In genomic region chr14:102805941-102806340, GRCh38 we compare ENCODE assay signal across 14 cellular contexts. TPM values are rescaled to one million over a fixed set of nuclear protein-coding genes. Genes with fewer than 3 reads are reported as not detected.
A peak's percentile ranks its signal among the peaks of the same experiment; 100 is the strongest.
DNase-seq lines count a peak whose midpoint lies in the region; ATAC-seq and TF ChIP-seq lines count a peak whose summit lies in the region.
"Had no signal": no experiment of that assay in that cellular context is flagged by ENCODE, and none has a peak within 500 bp of the region (broad histone marks: within the 10 kb centered on the region; RNA-seq: fewer than 3 reads in every experiment).

No MANE protein-coding gene starts in this region.

- no peak overlapping the region for H3K27ac ChIP-seq in prostate gland
- H3K27ac ChIP-seq: cardiac muscle cell had no signal

- ATAC-seq in activated CD4-positive, alpha-beta T cell treated with anti-CD3 and anti-CD28 coated beads for 36 hours = peak; percentile 52
- ATAC-seq in activated naive CD8-positive, alpha-beta T cell treated with anti-CD3 and anti-CD28 coated beads, Interleukin-2, amount 10 ng/mL, durations not matched to agents 7 days and 5 days (ENCODE audit: low read depth) = no peak
- ATAC-seq in natural killer cell treated with Interleukin-12 subunit alpha and Interleukin-12 subunit beta and Interleukin-15 and Interleukin-18, amount 100 ng/mL, for 72 hours = no peak

- H3K27me3 ChIP-seq in prostate gland (replicated peaks; ENCODE audit: insufficient read depth) = no peaks in the 10 kb centered on the region
- H3K27me3 ChIP-seq: cardiac muscle cell, upper lobe of right lung had no signal

- POLR2A ChIA-PET in activated CD4-positive, alpha-beta T cell treated with anti-CD3 and anti-CD28 coated beads for 36 hours (lab: Charles Lee) = interaction anchor here (1.0 to 3.1 kb wide), 2 partner anchors 13 to 16 kb away, joined by 4 to 21 read pairs; no protein-coding TSS in a partner anchor
- POLR2A ChIA-PET in activated naive CD8-positive, alpha-beta T cell treated with anti-CD3 and anti-CD28 coated beads, Interleukin-2, amount 10 ng/mL, durations not matched to agents 7 days and 5 days (lab: Charles Lee) = no interaction called here

- H3K4me3 ChIP-seq in prostate gland = no peak overlapping the region
- H3K4me3 ChIP-seq: cardiac muscle cell, HAP-1, upper lobe of right lung had no signal

- H3K27me3 Mint-ChIP-seq in activated CD4-positive, alpha-beta T cell treated with anti-CD3 and anti-CD28 coated beads for 36 hours = no peaks in the 10 kb centered on the region
- no peaks in the 10 kb centered on the region for H3K27me3 Mint-ChIP-seq in IgD-negative memory B cell
- H3K27me3 Mint-ChIP-seq in activated naive CD8-positive, alpha-beta T cell treated with anti-CD3 and anti-CD28 coated beads, Interleukin-2, amount 10 ng/mL, durations not matched to agents 7 days and 5 days = no peaks in the 10 kb centered on the region
- no peaks in the 10 kb centered on the region for H3K27me3 Mint-ChIP-seq in natural killer cell treated with Interleukin-12 subunit alpha and Interleukin-12 subunit beta and Interleukin-15 and Interleukin-18, amount 100 ng/mL, for 72 hours

- no peaks in the 10 kb centered on the region for H3K36me3 ChIP-seq in prostate gland
- H3K36me3 ChIP-seq: cardiac muscle cell, HAP-1, upper lobe of right lung had no signal

- H3K4me3 Mint-ChIP-seq in activated CD4-positive, alpha-beta T cell treated with anti-CD3 and anti-CD28 coated beads for 36 hours = peak overlapping the region; percentile 65
- peak overlapping the region; percentile 74 to 83 (median 76) for H3K4me3 Mint-ChIP-seq in IgD-negative memory B cell
- peak overlapping the region; percentile 79 for H3K4me3 Mint-ChIP-seq in activated naive CD8-positive, alpha-beta T cell treated with anti-CD3 and anti-CD28 coated beads, Interleukin-2, amount 10 ng/mL, durations not matched to agents 7 days and 5 days
- H3K4me3 Mint-ChIP-seq in natural killer cell treated with Interleukin-12 subunit alpha and Interleukin-12 subunit beta and Interleukin-15 and Interleukin-18, amount 100 ng/mL, for 72 hours = peak overlapping the region; percentile 51

- peaks cover 79% of the 10 kb centered on the region for H3K4me1 Mint-ChIP-seq in activated CD4-positive, alpha-beta T cell treated with anti-CD3 and anti-CD28 coated beads for 36 hours
- H3K4me1 Mint-ChIP-seq in IgD-negative memory B cell = peaks cover 61 to 69% (median 62%) of the 10 kb centered on the region in 3 donors
- peaks cover 40% of the 10 kb centered on the region for H3K4me1 Mint-ChIP-seq in activated naive CD8-positive, alpha-beta T cell treated with anti-CD3 and anti-CD28 coated beads, Interleukin-2, amount 10 ng/mL, durations not matched to agents 7 days and 5 days
- peaks cover 36% of the 10 kb centered on the region in 2 donors for H3K4me1 Mint-ChIP-seq in natural killer cell treated with Interleukin-12 subunit alpha and Interleukin-12 subunit beta and Interleukin-15 and Interleukin-18, amount 100 ng/mL, for 72 hours (ENCODE audit: low read depth in 2 of 2)

- peaks cover 53% of the 10 kb centered on the region for H3K36me3 Mint-ChIP-seq in activated CD4-positive, alpha-beta T cell treated with anti-CD3 and anti-CD28 coated beads for 36 hours (ENCODE audit: low read depth)
- H3K36me3 Mint-ChIP-seq in IgD-negative memory B cell = peaks cover 2% of the 10 kb centered on the region
- peaks cover 1% of the 10 kb centered on the region for H3K36me3 Mint-ChIP-seq in activated naive CD8-positive, alpha-beta T cell treated with anti-CD3 and anti-CD28 coated beads, Interleukin-2, amount 10 ng/mL, durations not matched to agents 7 days and 5 days
- H3K36me3 Mint-ChIP-seq in natural killer cell treated with Interleukin-12 subunit alpha and Interleukin-12 subunit beta and Interleukin-15 and Interleukin-18, amount 100 ng/mL, for 72 hours = no peaks in the 10 kb centered on the region

- peak overlapping the region; percentile 96 for H3K27ac Mint-ChIP-seq in activated CD4-positive, alpha-beta T cell treated with anti-CD3 and anti-CD28 coated beads for 36 hours
- H3K27ac Mint-ChIP-seq in IgD-negative memory B cell = peak overlapping the region; percentile 86 to 96 (median 87)
- peak overlapping the region; percentile 94 for H3K27ac Mint-ChIP-seq in activated naive CD8-positive, alpha-beta T cell treated with anti-CD3 and anti-CD28 coated beads, Interleukin-2, amount 10 ng/mL, durations not matched to agents 7 days and 5 days
- peak overlapping the region; percentile 57 to 83 for H3K27ac Mint-ChIP-seq in natural killer cell treated with Interleukin-12 subunit alpha and Interleukin-12 subunit beta and Interleukin-15 and Interleukin-18, amount 100 ng/mL, for 72 hours

- H3K9me3 Mint-ChIP-seq in activated CD4-positive, alpha-beta T cell treated with anti-CD3 and anti-CD28 coated beads for 36 hours (ENCODE audit: low read depth) = no peaks in the 10 kb centered on the region
- no peaks in the 10 kb centered on the region for H3K9me3 Mint-ChIP-seq in IgD-negative memory B cell
- H3K9me3 Mint-ChIP-seq in activated naive CD8-positive, alpha-beta T cell treated with anti-CD3 and anti-CD28 coated beads, Interleukin-2, amount 10 ng/mL, durations not matched to agents 7 days and 5 days = no peaks in the 10 kb centered on the region
- no peaks in the 10 kb centered on the region for H3K9me3 Mint-ChIP-seq in natural killer cell treated with Interleukin-12 subunit alpha and Interleukin-12 subunit beta and Interleukin-15 and Interleukin-18, amount 100 ng/mL, for 72 hours

- DNase-seq in activated CD4-positive, alpha-beta T cell treated with anti-CD3 and anti-CD28 coated beads for 36 hours = peak; percentile 51
- no peak for DNase-seq in activated CD4-positive, alpha-beta T cell treated with anti-CD3 and anti-CD28 coated beads for 1 hour
- no peak for DNase-seq in activated naive CD8-positive, alpha-beta T cell treated with anti-CD3 and anti-CD28 coated beads, Interleukin-2, amount 10 ng/mL, durations not matched to agents 7 days and 5 days
- DNase-seq in natural killer cell treated with Interleukin-12 subunit alpha and Interleukin-12 subunit beta and Interleukin-15 and Interleukin-18, amount 100 ng/mL, for 72 hours (ENCODE audit: low spot score) = no peak
- DNase-seq in epidermal melanocyte (ENCODE audit: insufficient read length, low spot score) (no peak), prostate gland (ENCODE audit: low spot score) (no peak), AML-193 (lab: John Stamatoyannopoulos, UW) (no peak)
- DNase-seq: DMS79, hypothalamus, NCI-H2171 treated with DMSO at 0.1 percent for 48 hours, upper lobe of right lung had no signal

- 97% methylated on average over 5 of the region's 5 CpGs for WGBS in prostate gland

- H3K9me3 ChIP-seq in prostate gland = no peaks in the 10 kb centered on the region
- H3K9me3 ChIP-seq: HAP-1, upper lobe of right lung had no signal

- intact Hi-C loops in activated CD4-positive, alpha-beta T cell treated with anti-CD3 and anti-CD28 coated beads for 36 hours (cut with DNase I, micrococcal nuclease) = loop anchor here (1.0 to 10.0 kb wide), 9 partner anchors 11 to 994 kb away; partner anchors contain the start of genes CINP (in 1 of the 2), EIF5 (in 1 of the 2), TECPR2 (in 1 of the 2) and TRAF3 (in 1 of the 2)
- intact Hi-C loops in prostate gland (cut with DNase I) = no loop called here

- no peak for TF ChIP-seq POLR2A in prostate gland (IDR thresholded peaks at IDR 0.05)

- CTCF ChIA-PET in activated CD4-positive, alpha-beta T cell treated with anti-CD3 and anti-CD28 coated beads for 36 hours (lab: Charles Lee) = interaction anchor here (0.7 to 5.4 kb wide), 5 partner anchors 8 to 31 kb away, joined by 3 to 40 read pairs (median 6); no protein-coding TSS in a partner anchor

- TF ChIP-seq CTCF in prostate gland (IDR thresholded peaks at IDR 0.05) = no peak

- no peaks in the 10 kb centered on the region for H3K4me1 ChIP-seq in prostate gland (replicated peaks)

RNA-seq across cellular contexts. Expression of gene TRAF3, which starts 28.7 kb away (rescaled TPM):
- 10 to 100 TPM; 66.4 to 83.7 TPM for total RNA-seq in activated CD4-positive, alpha-beta T cell treated with anti-CD3 and anti-CD28 coated beads for 36 hours
- 35.3 TPM for polyA plus RNA-seq in IgD-negative memory B cell
- total RNA-seq in activated naive CD8-positive, alpha-beta T cell treated with anti-CD3 and anti-CD28 coated beads, Interleukin-2, amount 10 ng/mL, durations not matched to agents 7 days and 5 days = 10 to 100 TPM; 31.1 to 32.9 TPM
- 10 to 100 TPM; 37.6 to 84.6 TPM for total RNA-seq in natural killer cell treated with Interleukin-12 subunit alpha and Interleukin-12 subunit beta and Interleukin-15 and Interleukin-18, amount 100 ng/mL, for 72 hours
- total RNA-seq in prostate gland = 10 to 100 TPM in 1 of 2 donors, 1 to 10 TPM in 1; 8.3 to 22.0 TPM
